1 cellular context compared by ENCODE assay signal in the genomic region with DNA sequence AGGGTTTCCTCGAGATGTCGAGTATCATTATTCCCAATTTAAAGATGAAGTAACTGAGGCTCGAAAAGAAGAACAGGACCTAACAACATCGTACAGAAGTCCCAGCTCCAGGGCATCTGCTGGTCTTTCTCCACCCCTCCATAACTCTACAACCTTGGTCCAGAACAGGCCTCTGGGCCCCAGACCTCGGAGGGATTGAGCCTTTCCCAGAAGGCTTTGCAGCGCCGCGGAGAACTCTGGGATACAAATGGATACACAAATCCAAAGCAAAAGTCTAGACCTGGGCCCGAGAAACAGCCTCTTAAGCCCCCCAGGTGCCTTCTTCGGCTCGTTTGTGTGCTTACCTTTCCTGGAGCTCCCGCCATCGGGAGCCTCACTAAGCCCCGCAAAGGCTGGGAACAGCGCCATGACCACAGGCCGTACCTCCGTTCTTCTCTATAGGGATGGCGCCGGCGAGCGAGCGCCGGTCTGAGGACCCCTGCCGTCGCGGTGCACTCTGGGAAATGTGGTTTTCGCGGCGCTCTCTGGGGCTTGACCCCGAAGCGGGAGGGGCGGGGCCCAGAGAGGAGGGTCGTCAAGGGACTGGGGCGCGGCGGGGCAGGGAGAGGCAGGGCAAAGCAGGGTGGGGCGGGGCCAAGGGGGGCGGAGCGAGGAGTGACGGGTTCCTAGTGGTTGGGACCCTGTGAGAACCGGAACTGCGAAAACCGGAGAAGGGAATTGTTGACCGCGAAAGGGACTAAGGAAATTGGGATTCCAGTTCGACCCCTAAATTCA.
A peak's percentile ranks its signal among the peaks of the same experiment; 100 is the strongest.
TF ChIP-seq lines count a peak whose summit lies in the region.

A gene with protein sequence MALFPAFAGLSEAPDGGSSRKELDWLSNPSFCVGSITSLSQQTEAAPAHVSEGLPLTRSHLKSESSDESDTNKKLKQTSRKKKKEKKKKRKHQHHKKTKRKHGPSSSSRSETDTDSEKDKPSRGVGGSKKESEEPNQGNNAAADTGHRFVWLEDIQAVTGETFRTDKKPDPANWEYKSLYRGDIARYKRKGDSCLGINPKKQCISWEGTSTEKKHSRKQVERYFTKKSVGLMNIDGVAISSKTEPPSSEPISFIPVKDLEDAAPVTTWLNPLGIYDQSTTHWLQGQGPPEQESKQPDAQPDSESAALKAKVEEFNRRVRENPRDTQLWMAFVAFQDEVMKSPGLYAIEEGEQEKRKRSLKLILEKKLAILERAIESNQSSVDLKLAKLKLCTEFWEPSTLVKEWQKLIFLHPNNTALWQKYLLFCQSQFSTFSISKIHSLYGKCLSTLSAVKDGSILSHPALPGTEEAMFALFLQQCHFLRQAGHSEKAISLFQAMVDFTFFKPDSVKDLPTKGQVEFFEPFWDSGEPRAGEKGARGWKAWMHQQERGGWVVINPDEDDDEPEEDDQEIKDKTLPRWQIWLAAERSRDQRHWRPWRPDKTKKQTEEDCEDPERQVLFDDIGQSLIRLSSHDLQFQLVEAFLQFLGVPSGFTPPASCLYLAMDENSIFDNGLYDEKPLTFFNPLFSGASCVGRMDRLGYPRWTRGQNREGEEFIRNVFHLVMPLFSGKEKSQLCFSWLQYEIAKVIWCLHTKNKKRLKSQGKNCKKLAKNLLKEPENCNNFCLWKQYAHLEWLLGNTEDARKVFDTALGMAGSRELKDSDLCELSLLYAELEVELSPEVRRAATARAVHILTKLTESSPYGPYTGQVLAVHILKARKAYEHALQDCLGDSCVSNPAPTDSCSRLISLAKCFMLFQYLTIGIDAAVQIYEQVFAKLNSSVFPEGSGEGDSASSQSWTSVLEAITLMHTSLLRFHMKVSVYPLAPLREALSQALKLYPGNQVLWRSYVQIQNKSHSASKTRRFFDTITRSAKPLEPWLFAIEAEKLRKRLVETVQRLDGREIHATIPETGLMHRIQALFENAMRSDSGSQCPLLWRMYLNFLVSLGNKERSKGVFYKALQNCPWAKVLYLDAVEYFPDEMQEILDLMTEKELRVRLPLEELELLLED (minus strand): TSS at position 445 of the 774 bp plus-strand sequence. CDS start 37 bp downstream, at position 408.

TF ChIP-seq in HEK293, 187 proteins besides CTCF, POLR2A, EP300 and RAD21 (continues in another document):
- TF ChIP-seq, protein P1, sequence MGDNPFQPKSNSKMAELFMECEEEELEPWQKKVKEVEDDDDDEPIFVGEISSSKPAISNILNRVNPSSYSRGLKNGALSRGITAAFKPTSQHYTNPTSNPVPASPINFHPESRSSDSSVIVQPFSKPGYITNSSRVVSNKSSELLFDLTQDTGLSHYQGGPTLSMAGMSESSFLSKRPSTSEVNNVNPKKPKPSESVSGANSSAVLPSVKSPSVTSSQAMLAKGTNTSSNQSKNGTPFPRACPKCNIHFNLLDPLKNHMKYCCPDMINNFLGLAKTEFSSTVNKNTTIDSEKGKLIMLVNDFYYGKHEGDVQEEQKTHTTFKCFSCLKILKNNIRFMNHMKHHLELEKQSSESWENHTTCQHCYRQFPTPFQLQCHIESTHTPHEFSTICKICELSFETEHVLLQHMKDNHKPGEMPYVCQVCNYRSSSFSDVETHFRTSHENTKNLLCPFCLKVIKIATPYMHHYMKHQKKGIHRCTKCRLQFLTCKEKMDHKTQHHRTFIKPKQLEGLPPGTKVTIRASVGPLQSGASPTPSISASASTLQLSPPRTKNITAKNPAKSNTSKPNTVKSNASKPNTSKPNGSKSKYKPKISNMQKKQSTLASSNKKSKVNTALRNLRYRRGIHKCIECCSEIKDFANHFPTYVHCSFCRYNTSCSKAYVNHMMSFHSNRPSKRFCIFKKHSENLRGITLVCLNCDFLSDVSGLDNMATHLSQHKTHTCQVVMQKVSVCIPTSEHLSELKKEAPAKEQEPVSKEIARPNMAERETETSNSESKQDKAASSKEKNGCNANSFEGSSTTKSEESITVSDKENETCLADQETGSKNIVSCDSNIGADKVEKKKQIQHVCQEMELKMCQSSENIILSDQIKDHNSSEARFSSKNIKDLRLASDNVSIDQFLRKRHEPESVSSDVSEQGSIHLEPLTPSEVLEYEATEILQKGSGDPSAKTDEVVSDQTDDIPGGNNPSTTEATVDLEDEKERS (tag by site-specific recombination; IDR thresholded peaks at IDR 0.05), result no peak
- TF ChIP-seq OSR2 (tag by site-specific recombination; IDR thresholded peaks at IDR 0.05) (no peak), KLF8 (tag by site-specific recombination; IDR thresholded peaks at IDR 0.05) (peak; percentile 83), ZNF341 (tag by site-specific recombination; IDR thresholded peaks at IDR 0.05; ENCODE audit: low read depth) (peak; percentile 31; the same call in 1 of the 2 replicates), ZNF221 (tag by site-specific recombination; IDR thresholded peaks at IDR 0.05; ENCODE audit: borderline replicate concordance) (no peak), ZNF184 (tag by site-specific recombination; IDR thresholded peaks at IDR 0.05) (no peak), GLI4 (tag by site-specific recombination; IDR thresholded peaks at IDR 0.05) (no peak), ZNF174 (tag by site-specific recombination; IDR thresholded peaks at IDR 0.05) (no peak), ZNF610 (tag by site-specific recombination; IDR thresholded peaks at IDR 0.05; ENCODE audit: borderline replicate concordance) (peak; percentile 81), ZNF24 (tag by site-specific recombination; IDR thresholded peaks at IDR 0.05) (0 out of 2 replicates have a peak, but pooled peaks have one; percentile 14), ZNF239 (tag by site-specific recombination; IDR thresholded peaks at IDR 0.05) (no peak), ZNF76 (tag by site-specific recombination; IDR thresholded peaks at IDR 0.05; ENCODE audit: borderline replicate concordance, low read depth) (peak; percentile 99), ZNF248 (tag by site-specific recombination; IDR thresholded peaks at IDR 0.05) (no peak), ZFP41 (tag by site-specific recombination; IDR thresholded peaks at IDR 0.05; ENCODE audit: borderline replicate concordance) (no peak), ZNF621 (tag by site-specific recombination; IDR thresholded peaks at IDR 0.05) (no peak), FEZF1 (tag by site-specific recombination; IDR thresholded peaks at IDR 0.05) (no peak), ZFP3 (tag by site-specific recombination; IDR thresholded peaks at IDR 0.05; ENCODE audit: low read depth) (no peak), ZNF311 (tag by site-specific recombination; IDR thresholded peaks at IDR 0.05; ENCODE audit: borderline replicate concordance) (no peak), ZNF394 (tag by site-specific recombination; IDR thresholded peaks at IDR 0.05; ENCODE audit: borderline replicate concordance) (peak; percentile 47; the same call in 1 of the 2 replicates), ZNF585B (tag by site-specific recombination; IDR thresholded peaks at IDR 0.05) (no peak), ZNF560 (tag by site-specific recombination; IDR thresholded peaks at IDR 0.05; ENCODE audit: borderline replicate concordance) (no peak), GLIS2 (tag by site-specific recombination; IDR thresholded peaks at IDR 0.05) (no peak), ZNF324 (tag by site-specific recombination; IDR thresholded peaks at IDR 0.05) (peak; percentile 89), ZNF19 (tag by site-specific recombination; IDR thresholded peaks at IDR 0.05; ENCODE audit: low read depth) (no peak), ZFP69B (tag by site-specific recombination; IDR thresholded peaks at IDR 0.05) (peak; percentile 91), ZNF660 (tag by site-specific recombination; IDR thresholded peaks at IDR 0.05) (peak; percentile 74), ZNF140 (tag by site-specific recombination; IDR thresholded peaks at IDR 0.05) (no peak), ZNF426 (tag by site-specific recombination; IDR thresholded peaks at IDR 0.05) (no peak), SCRT1 (tag by site-specific recombination; IDR thresholded peaks at IDR 0.05; ENCODE audit: borderline replicate concordance) (no peak), ZNF792 (tag by site-specific recombination; IDR thresholded peaks at IDR 0.05) (no peak), ZBTB48 (tag by site-specific recombination; IDR thresholded peaks at IDR 0.05) (peak; percentile 93)
- TF ChIP-seq, protein P2, sequence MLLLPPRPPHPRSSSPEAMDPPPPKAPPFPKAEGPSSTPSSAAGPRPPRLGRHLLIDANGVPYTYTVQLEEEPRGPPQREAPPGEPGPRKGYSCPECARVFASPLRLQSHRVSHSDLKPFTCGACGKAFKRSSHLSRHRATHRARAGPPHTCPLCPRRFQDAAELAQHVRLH (tag by site-specific recombination; IDR thresholded peaks at IDR 0.05), result peak; percentile 96
- TF ChIP-seq, protein P3, sequence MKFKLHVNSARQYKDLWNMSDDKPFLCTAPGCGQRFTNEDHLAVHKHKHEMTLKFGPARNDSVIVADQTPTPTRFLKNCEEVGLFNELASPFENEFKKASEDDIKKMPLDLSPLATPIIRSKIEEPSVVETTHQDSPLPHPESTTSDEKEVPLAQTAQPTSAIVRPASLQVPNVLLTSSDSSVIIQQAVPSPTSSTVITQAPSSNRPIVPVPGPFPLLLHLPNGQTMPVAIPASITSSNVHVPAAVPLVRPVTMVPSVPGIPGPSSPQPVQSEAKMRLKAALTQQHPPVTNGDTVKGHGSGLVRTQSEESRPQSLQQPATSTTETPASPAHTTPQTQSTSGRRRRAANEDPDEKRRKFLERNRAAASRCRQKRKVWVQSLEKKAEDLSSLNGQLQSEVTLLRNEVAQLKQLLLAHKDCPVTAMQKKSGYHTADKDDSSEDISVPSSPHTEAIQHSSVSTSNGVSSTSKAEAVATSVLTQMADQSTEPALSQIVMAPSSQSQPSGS (tag by site-specific recombination; IDR thresholded peaks at IDR 0.05; ENCODE audit: low read depth), result no peak
- TF ChIP-seq, protein P4, sequence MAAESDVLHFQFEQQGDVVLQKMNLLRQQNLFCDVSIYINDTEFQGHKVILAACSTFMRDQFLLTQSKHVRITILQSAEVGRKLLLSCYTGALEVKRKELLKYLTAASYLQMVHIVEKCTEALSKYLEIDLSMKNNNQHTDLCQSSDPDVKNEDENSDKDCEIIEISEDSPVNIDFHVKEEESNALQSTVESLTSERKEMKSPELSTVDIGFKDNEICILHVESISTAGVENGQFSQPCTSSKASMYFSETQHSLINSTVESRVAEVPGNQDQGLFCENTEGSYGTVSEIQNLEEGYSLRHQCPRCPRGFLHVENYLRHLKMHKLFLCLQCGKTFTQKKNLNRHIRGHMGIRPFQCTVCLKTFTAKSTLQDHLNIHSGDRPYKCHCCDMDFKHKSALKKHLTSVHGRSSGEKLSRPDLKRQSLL (tag by site-specific recombination; IDR thresholded peaks at IDR 0.05), result peak; percentile 88
- TF ChIP-seq, protein P5, sequence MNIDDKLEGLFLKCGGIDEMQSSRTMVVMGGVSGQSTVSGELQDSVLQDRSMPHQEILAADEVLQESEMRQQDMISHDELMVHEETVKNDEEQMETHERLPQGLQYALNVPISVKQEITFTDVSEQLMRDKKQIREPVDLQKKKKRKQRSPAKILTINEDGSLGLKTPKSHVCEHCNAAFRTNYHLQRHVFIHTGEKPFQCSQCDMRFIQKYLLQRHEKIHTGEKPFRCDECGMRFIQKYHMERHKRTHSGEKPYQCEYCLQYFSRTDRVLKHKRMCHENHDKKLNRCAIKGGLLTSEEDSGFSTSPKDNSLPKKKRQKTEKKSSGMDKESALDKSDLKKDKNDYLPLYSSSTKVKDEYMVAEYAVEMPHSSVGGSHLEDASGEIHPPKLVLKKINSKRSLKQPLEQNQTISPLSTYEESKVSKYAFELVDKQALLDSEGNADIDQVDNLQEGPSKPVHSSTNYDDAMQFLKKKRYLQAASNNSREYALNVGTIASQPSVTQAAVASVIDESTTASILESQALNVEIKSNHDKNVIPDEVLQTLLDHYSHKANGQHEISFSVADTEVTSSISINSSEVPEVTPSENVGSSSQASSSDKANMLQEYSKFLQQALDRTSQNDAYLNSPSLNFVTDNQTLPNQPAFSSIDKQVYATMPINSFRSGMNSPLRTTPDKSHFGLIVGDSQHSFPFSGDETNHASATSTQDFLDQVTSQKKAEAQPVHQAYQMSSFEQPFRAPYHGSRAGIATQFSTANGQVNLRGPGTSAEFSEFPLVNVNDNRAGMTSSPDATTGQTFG (tag by site-specific recombination; IDR thresholded peaks at IDR 0.05; ENCODE audit: borderline replicate concordance), result no peak
- TF ChIP-seq, protein P6, sequence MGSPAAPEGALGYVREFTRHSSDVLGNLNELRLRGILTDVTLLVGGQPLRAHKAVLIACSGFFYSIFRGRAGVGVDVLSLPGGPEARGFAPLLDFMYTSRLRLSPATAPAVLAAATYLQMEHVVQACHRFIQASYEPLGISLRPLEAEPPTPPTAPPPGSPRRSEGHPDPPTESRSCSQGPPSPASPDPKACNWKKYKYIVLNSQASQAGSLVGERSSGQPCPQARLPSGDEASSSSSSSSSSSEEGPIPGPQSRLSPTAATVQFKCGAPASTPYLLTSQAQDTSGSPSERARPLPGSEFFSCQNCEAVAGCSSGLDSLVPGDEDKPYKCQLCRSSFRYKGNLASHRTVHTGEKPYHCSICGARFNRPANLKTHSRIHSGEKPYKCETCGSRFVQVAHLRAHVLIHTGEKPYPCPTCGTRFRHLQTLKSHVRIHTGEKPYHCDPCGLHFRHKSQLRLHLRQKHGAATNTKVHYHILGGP (tag by site-specific recombination; IDR thresholded peaks at IDR 0.05), result no peak
- TF ChIP-seq, protein P7, sequence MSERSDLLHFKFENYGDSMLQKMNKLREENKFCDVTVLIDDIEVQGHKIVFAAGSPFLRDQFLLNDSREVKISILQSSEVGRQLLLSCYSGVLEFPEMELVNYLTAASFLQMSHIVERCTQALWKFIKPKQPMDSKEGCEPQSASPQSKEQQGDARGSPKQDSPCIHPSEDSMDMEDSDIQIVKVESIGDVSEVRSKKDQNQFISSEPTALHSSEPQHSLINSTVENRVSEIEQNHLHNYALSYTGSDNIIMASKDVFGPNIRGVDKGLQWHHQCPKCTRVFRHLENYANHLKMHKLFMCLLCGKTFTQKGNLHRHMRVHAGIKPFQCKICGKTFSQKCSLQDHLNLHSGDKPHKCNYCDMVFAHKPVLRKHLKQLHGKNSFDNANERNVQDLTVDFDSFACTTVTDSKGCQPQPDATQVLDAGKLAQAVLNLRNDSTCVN (tag by site-specific recombination; optimal IDR thresholded peaks at IDR 0.05), result peak; percentile 46
- TF ChIP-seq, protein P8, sequence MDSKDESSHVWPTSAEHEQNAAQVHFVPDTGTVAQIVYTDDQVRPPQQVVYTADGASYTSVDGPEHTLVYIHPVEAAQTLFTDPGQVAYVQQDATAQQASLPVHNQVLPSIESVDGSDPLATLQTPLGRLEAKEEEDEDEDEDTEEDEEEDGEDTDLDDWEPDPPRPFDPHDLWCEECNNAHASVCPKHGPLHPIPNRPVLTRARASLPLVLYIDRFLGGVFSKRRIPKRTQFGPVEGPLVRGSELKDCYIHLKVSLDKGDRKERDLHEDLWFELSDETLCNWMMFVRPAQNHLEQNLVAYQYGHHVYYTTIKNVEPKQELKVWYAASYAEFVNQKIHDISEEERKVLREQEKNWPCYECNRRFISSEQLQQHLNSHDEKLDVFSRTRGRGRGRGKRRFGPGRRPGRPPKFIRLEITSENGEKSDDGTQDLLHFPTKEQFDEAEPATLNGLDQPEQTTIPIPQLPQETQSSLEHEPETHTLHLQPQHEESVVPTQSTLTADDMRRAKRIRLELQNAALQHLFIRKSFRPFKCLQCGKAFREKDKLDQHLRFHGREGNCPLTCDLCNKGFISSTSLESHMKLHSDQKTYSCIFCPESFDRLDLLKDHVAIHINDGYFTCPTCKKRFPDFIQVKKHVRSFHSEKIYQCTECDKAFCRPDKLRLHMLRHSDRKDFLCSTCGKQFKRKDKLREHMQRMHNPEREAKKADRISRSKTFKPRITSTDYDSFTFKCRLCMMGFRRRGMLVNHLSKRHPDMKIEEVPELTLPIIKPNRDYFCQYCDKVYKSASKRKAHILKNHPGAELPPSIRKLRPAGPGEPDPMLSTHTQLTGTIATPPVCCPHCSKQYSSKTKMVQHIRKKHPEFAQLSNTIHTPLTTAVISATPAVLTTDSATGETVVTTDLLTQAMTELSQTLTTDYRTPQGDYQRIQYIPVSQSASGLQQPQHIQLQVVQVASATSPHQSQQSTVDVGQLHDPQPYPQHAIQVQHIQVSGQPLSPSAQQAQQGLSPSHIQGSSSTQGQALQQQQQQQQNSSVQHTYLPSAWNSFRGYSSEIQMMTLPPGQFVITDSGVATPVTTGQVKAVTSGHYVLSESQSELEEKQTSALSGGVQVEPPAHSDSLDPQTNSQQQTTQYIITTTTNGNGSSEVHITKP (tag by site-specific recombination; IDR thresholded peaks at IDR 0.05), result peak; percentile 73
